In genomic region chr2:253202-253638, GRCh38 we compare ENCODE assay signal across 3 cellular contexts.
TF ChIP-seq lines count a peak whose summit lies in the region.

No MANE protein-coding gene starts in this region.

TF ChIP-seq in GM23338, 12 proteins besides CTCF, POLR2A, EP300 and RAD21 (continues in another document):
- TF ChIP-seq ZNF114 (CRISPR knock-in tag; IDR thresholded peaks at IDR 0.05) (no peak), NANOG (IDR thresholded peaks at IDR 0.05; ENCODE audit: borderline replicate concordance) (no peak)
- TF ChIP-seq, protein P1, sequence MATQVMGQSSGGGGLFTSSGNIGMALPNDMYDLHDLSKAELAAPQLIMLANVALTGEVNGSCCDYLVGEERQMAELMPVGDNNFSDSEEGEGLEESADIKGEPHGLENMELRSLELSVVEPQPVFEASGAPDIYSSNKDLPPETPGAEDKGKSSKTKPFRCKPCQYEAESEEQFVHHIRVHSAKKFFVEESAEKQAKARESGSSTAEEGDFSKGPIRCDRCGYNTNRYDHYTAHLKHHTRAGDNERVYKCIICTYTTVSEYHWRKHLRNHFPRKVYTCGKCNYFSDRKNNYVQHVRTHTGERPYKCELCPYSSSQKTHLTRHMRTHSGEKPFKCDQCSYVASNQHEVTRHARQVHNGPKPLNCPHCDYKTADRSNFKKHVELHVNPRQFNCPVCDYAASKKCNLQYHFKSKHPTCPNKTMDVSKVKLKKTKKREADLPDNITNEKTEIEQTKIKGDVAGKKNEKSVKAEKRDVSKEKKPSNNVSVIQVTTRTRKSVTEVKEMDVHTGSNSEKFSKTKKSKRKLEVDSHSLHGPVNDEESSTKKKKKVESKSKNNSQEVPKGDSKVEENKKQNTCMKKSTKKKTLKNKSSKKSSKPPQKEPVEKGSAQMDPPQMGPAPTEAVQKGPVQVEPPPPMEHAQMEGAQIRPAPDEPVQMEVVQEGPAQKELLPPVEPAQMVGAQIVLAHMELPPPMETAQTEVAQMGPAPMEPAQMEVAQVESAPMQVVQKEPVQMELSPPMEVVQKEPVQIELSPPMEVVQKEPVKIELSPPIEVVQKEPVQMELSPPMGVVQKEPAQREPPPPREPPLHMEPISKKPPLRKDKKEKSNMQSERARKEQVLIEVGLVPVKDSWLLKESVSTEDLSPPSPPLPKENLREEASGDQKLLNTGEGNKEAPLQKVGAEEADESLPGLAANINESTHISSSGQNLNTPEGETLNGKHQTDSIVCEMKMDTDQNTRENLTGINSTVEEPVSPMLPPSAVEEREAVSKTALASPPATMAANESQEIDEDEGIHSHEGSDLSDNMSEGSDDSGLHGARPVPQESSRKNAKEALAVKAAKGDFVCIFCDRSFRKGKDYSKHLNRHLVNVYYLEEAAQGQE (IDR thresholded peaks at IDR 0.05; ENCODE audit: unreplicated experiment), result no peak

TF ChIP-seq in K562, 482 proteins besides CTCF, POLR2A, EP300 and RAD21 (continues in another document):
- TF ChIP-seq POU5F1 (IDR thresholded peaks at IDR 0.05; ENCODE audit: borderline replicate concordance, low read depth, low read length, partially characterized antibody) (no peak), JUND (IDR thresholded peaks at IDR 0.05; ENCODE audit: borderline replicate concordance, low read depth, low read length) (no peak), JUND (tag; IDR thresholded peaks at IDR 0.05; ENCODE audit: borderline replicate concordance, low read depth, low read length) (no peak), ILF3 (IDR thresholded peaks at IDR 0.05; ENCODE audit: borderline replicate concordance) (no peak), NFE2L1 (tag; IDR thresholded peaks at IDR 0.05; ENCODE audit: borderline replicate concordance, low read depth) (no peak), XRCC3 (IDR thresholded peaks at IDR 0.05) (no peak), ZNF277 (CRISPR knock-in tag; IDR thresholded peaks at IDR 0.05; ENCODE audit: borderline replicate concordance) (no peak), U2AF2 (optimal IDR thresholded peaks at IDR 0.05; ENCODE audit: low read depth, low read length) (no peak), ATF6 (CRISPR knock-in tag; IDR thresholded peaks at IDR 0.05) (no peak), CREM (IDR thresholded peaks at IDR 0.05; ENCODE audit: low read depth) (no peak), SP1 (CRISPR knock-in tag; IDR thresholded peaks at IDR 0.05) (no peak), TEAD1 (CRISPR knock-in tag; IDR thresholded peaks at IDR 0.05) (0 out of 4 replicates have a peak, but pooled peaks of 1 of the 2 experiments have one; percentile 21), KLF1 (tag; IDR thresholded peaks at IDR 0.05) (peak; percentile 62; the same call in 1 of the 2 replicates), ZNF408 (CRISPR knock-in tag; IDR thresholded peaks at IDR 0.05; ENCODE audit: low read depth) (no peak)
- TF ChIP-seq, protein P2, sequence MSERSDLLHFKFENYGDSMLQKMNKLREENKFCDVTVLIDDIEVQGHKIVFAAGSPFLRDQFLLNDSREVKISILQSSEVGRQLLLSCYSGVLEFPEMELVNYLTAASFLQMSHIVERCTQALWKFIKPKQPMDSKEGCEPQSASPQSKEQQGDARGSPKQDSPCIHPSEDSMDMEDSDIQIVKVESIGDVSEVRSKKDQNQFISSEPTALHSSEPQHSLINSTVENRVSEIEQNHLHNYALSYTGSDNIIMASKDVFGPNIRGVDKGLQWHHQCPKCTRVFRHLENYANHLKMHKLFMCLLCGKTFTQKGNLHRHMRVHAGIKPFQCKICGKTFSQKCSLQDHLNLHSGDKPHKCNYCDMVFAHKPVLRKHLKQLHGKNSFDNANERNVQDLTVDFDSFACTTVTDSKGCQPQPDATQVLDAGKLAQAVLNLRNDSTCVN (CRISPR knock-in tag; IDR thresholded peaks at IDR 0.05), result no peak
- TF ChIP-seq, protein P3, sequence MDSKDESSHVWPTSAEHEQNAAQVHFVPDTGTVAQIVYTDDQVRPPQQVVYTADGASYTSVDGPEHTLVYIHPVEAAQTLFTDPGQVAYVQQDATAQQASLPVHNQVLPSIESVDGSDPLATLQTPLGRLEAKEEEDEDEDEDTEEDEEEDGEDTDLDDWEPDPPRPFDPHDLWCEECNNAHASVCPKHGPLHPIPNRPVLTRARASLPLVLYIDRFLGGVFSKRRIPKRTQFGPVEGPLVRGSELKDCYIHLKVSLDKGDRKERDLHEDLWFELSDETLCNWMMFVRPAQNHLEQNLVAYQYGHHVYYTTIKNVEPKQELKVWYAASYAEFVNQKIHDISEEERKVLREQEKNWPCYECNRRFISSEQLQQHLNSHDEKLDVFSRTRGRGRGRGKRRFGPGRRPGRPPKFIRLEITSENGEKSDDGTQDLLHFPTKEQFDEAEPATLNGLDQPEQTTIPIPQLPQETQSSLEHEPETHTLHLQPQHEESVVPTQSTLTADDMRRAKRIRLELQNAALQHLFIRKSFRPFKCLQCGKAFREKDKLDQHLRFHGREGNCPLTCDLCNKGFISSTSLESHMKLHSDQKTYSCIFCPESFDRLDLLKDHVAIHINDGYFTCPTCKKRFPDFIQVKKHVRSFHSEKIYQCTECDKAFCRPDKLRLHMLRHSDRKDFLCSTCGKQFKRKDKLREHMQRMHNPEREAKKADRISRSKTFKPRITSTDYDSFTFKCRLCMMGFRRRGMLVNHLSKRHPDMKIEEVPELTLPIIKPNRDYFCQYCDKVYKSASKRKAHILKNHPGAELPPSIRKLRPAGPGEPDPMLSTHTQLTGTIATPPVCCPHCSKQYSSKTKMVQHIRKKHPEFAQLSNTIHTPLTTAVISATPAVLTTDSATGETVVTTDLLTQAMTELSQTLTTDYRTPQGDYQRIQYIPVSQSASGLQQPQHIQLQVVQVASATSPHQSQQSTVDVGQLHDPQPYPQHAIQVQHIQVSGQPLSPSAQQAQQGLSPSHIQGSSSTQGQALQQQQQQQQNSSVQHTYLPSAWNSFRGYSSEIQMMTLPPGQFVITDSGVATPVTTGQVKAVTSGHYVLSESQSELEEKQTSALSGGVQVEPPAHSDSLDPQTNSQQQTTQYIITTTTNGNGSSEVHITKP (IDR thresholded peaks at IDR 0.05; ENCODE audit: partially characterized antibody), result no peak

TF ChIP-seq in endothelial cell of umbilical vein, 7 proteins besides CTCF, POLR2A, EP300 and RAD21:
- TF ChIP-seq FOS (IDR thresholded peaks at IDR 0.05; ENCODE audit: borderline replicate concordance, insufficient read depth, low read length) (no peak), POLR2AphosphoS5 (IDR thresholded peaks at IDR 0.05; ENCODE audit: insufficient read depth, low read depth, low read length) (no peak), MAX (IDR thresholded peaks at IDR 0.05; ENCODE audit: insufficient read depth, insufficient read length) (no peak), EZH2 (IDR thresholded peaks at IDR 0.05; ENCODE audit: borderline replicate concordance, low read depth, low read length, severe bottlenecking) (no peak), JUN (IDR thresholded peaks at IDR 0.05; ENCODE audit: borderline replicate concordance, insufficient read depth, insufficient read length, low read depth) (no peak), GATA2 (IDR thresholded peaks at IDR 0.05; ENCODE audit: insufficient read depth, insufficient read length, low read depth, low read length) (no peak), MYC (IDR thresholded peaks at IDR 0.05; ENCODE audit: low read depth, low read length) (no peak)
